Comparison of ENCODE assay signal across 7 cellular contexts in the genomic region with DNA sequence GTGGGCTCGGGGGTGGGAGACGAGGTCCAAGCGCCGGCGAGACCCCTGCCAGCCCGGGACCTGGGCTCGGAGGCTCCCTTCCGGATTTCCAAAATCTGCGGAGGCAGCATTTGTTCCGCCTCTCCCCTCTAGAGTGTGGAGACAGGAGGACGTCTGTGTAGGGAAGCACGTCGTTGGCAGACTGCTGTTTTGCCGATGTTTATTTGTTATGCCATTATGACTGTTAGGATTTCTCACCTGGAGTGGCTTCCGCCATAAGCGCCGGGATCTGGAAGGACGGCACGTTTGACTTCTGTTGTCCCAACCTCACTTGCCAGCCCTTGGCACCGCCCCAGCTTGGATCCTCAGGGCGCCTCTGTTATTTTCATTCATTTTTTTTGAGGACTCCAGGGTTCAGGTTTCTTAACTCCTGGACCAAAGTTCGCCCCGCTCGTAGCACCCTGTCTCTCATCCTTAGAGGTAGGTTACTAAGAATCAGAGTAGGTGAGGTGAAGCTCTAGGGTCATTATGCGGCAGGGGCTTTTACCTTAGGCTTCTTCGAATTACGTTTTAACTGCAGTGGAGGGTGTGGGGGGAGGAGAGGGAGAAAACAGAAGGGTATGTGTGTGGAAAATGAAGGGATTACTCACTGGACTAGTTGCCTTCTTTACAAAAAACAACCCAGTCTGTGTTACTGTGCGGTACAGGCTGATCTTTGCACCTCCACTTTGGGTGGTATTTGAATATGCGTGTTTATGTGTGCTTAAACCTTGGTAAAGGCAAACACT. TPM values are rescaled to one million over a fixed set of nuclear protein-coding genes. Genes with fewer than 3 reads are reported as not detected.
A peak's percentile ranks its signal among the peaks of the same experiment; 100 is the strongest.
DNase-seq lines count a peak whose midpoint lies in the region; ATAC-seq and TF ChIP-seq lines count a peak whose summit lies in the region.

No MANE protein-coding gene starts in this region.

- H3K27ac ChIP-seq in DOHH2 (ENCODE audit: low read depth, low read length) (no peak overlapping the region), GM23338 (ENCODE audit: low read depth) (peak overlapping the region; percentile 59; the same call in 1 of the 2 replicates), adrenal gland (peak overlapping the region; percentile 58 to 91 (median 87))

- DNase-seq in GM23338 (ENCODE audit: low spot score) = no peak
- peak; percentile 32 for DNase-seq in NCI-H446 treated with DMSO at 0.1 percent for 48 hours (lab: John Stamatoyannopoulos, UW)
- DNase-seq in adrenal gland = peak; percentile 56 to 75 (median 71)
- no peak for DNase-seq in skeletal muscle cell (ENCODE audit: low read depth)

- peaks cover 8% of the 10 kb centered on the region for H3K4me1 Mint-ChIP-seq in GM23338

- H3K27me3 Mint-ChIP-seq in GM23338 (ENCODE audit: insufficient read depth, low read depth, poor library complexity) = peaks cover 9% of the 10 kb centered on the region

- peak in 1 of 2 donors; percentile 52 for TF ChIP-seq POLR2A in adrenal gland (IDR thresholded peaks at IDR 0.05)

- H3K9me2 ChIP-seq in DOHH2 (replicated peaks; ENCODE audit: control insufficient read depth, low read length) (no peaks in the 10 kb centered on the region), GM23338 (ENCODE audit: insufficient read depth) (no peaks in the 10 kb centered on the region; the same call in 1 of the 2 replicates)

- H3K4me2 ChIP-seq in DOHH2 (ENCODE audit: low read length) (peak overlapping the region; percentile 95), GM23338 (peak overlapping the region; percentile 99)

- TF ChIP-seq CTCF in DOHH2 (IDR thresholded peaks at IDR 0.05; ENCODE audit: low read depth, low read length, poor library complexity, severe bottlenecking) (no peak), GM23338 (conservative IDR thresholded peaks at IDR 0.05; ENCODE audit: low read depth in 2 of 2) (no peak), adrenal gland (IDR thresholded peaks at IDR 0.05) (no peak)

- intact Hi-C loops in adrenal gland (cut with DNase I) = no loop called here

- H3K36me3 ChIP-seq in DOHH2 (ENCODE audit: control insufficient read depth, low read length) (no peaks in the 10 kb centered on the region), GM23338 (ENCODE audit: insufficient read depth) (0 out of 2 replicates have a peak, but pooled peaks cover 4% of the 10 kb centered on the region), adrenal gland (replicated peaks in 1 of 2) (no peaks in the 10 kb centered on the region)

- peak overlapping the region; percentile 94 for H3K4me3 Mint-ChIP-seq in GM23338

- no peaks in the 10 kb centered on the region for H3K9me3 ChIP-seq in DOHH2 (ENCODE audit: control insufficient read depth, insufficient read depth, low read length)
- H3K9me3 ChIP-seq in adrenal gland (replicated peaks in 1 of 3) = no peaks in the 10 kb centered on the region

- WGBS in adrenal gland, 4 donors = 7 to 15% (median 9%) methylated on average over 21 to 29 of the region's 29 CpGs

- H2AFZ ChIP-seq in GM23338 = peak overlapping the region; percentile 100

- ATAC-seq in GM23338 (peak; percentile 44), HG03039 (IDR thresholded peaks at IDR 0.05; ENCODE audit: unreplicated experiment) (no peak)

- H3K27ac Mint-ChIP-seq in GM23338 = no peak overlapping the region

- peaks cover 12% of the 10 kb centered on the region for H3K36me3 Mint-ChIP-seq in GM23338 (ENCODE audit: low read depth)

- H3F3A ChIP-seq in DOHH2 (ENCODE audit: control insufficient read depth, insufficient read depth) (peaks cover 3% of the 10 kb centered on the region; the same call in 1 of the 2 replicates), GM23338 (replicated peaks; ENCODE audit: low read depth) (0 out of 2 replicates have a peak, but pooled peaks cover 5% of the 10 kb centered on the region)

- no peaks in the 10 kb centered on the region for H4K20me1 ChIP-seq in DOHH2 (ENCODE audit: control insufficient read depth, insufficient read depth, low read depth, low read length)
- no peaks in the 10 kb centered on the region for H4K20me1 ChIP-seq in GM23338 (replicated peaks; ENCODE audit: insufficient read depth)

- H3K79me2 ChIP-seq in DOHH2 (ENCODE audit: control insufficient read depth, low read length) (no peaks in the 10 kb centered on the region), GM23338 (replicated peaks; ENCODE audit: insufficient read depth) (peaks cover 6% of the 10 kb centered on the region; the same call in 1 of the 2 replicates)

- H3K4me3 ChIP-seq in DOHH2 (ENCODE audit: low read length) (peak overlapping the region; percentile 84), GM23338 (peak overlapping the region; percentile 77), adrenal gland (peak overlapping the region; percentile 69 to 81 (median 72)), iPS-11a (ENCODE audit: low read depth, low read length) (peak overlapping the region; percentile 82), skeletal muscle cell (ENCODE audit: low read depth, low read length) (peak overlapping the region; percentile 73)

- H3K4me1 ChIP-seq in DOHH2 (ENCODE audit: control insufficient read depth, low read length) (peaks cover 13% of the 10 kb centered on the region), GM23338 (ENCODE audit: insufficient read depth) (peaks cover 11% of the 10 kb centered on the region), adrenal gland (replicated peaks in 1 of 2) (peaks cover 4 to 5% of the 10 kb centered on the region in 2 donors)

- H3K27me3 ChIP-seq in DOHH2 (ENCODE audit: control insufficient read depth, low read length) (peaks cover 16% of the 10 kb centered on the region), GM23338 (ENCODE audit: insufficient read depth) (peaks cover 8% of the 10 kb centered on the region; the same call in 1 of the 2 replicates), adrenal gland (no peaks in the 10 kb centered on the region)

- H3K9me3 Mint-ChIP-seq in GM23338 = no peaks in the 10 kb centered on the region; the same call in 2 of the 3 replicates

TF ChIP-seq in GM23338, 12 proteins besides CTCF, POLR2A, EP300 and RAD21:
- TF ChIP-seq CREB1 (CRISPR knock-in tag; IDR thresholded peaks at IDR 0.05; ENCODE audit: low read depth) (no peak), JUNB (IDR thresholded peaks at IDR 0.05; ENCODE audit: unreplicated experiment) (no peak)
- TF ChIP-seq, protein P1, sequence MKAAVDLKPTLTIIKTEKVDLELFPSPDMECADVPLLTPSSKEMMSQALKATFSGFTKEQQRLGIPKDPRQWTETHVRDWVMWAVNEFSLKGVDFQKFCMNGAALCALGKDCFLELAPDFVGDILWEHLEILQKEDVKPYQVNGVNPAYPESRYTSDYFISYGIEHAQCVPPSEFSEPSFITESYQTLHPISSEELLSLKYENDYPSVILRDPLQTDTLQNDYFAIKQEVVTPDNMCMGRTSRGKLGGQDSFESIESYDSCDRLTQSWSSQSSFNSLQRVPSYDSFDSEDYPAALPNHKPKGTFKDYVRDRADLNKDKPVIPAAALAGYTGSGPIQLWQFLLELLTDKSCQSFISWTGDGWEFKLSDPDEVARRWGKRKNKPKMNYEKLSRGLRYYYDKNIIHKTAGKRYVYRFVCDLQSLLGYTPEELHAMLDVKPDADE (IDR thresholded peaks at IDR 0.05) = no peak

RNA-seq across cellular contexts. Expression of a gene that starts 0.5 kb away (rescaled TPM):
- 77.0 and 93.8 TPM in 2 replicates for total RNA-seq in GM23338 (2014; rRNA removed; shearing (Covaris generic))
- polyA plus RNA-seq in GM23338 (2016; fragmentation: Nextera tagmentation; extraction: Ambion mirVana) (50.9 and 57.6 TPM in 2 replicates), adrenal gland (10 to 100 TPM; 24.6 to 33.1 (median 26.9) TPM)
- total RNA-seq in adrenal gland = 10 to 100 TPM; 12.9 to 77.0 (median 56.8) TPM

Comparison
In these comparisons a context has a peak if more than half of its experiments do, and no peak if none do; other contexts are left out.
1. DNase-seq: peak in NCI-H446 treated with DMSO at 0.1 percent for 48 hours (single experiment) and adrenal gland (7 of 7); none in GM23338 (single experiment) and skeletal muscle cell (single experiment).
2. Peak in every context shown above with its lines, with median percentiles within 50 percentile points of each other: H3K4me3 ChIP-seq.